ENCODE assay signal across 17 cellular contexts in the genomic region with DNA sequence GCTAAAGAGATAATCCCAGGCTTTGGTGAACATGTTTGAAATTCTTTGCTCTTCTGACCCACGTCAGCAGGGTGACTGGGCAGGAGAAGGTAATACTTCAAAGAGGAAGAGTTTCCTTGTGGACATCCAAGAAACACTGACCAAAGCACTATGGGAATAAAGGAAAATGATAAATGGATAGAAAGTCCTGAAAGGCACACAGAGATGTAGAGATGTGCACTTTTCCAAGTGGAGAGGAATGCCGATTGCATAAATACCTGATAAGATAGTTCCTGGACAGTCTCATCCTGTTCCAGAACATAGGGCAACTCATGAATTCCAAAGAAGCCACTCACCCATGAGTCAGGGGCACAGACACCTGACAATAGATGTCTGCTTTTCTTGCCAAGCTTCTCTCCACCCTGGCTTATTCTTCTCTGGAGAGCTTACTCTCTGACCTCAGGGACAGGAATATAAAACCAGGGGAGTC.
DNase-seq lines count a peak whose midpoint lies in the region; ATAC-seq, FAIRE-seq and TF ChIP-seq lines count a peak whose summit lies in the region.
"Had no signal": no experiment of that assay in that cellular context is flagged by ENCODE, and none has a peak within 500 bp of the region (broad histone marks: within the 10 kb centered on the region; RNA-seq: fewer than 3 reads in every experiment).

No MANE protein-coding gene starts in this region.

- POLR2A ChIA-PET in A549 (lab: Yijun Ruan, JAX): interaction anchor here (0.6 to 3.0 kb wide), 17 partner anchors 8 to 574 kb away, joined by 3 to 29 read pairs (median 4); a partner anchor contains a TSS

- H3K9me3 Mint-ChIP-seq in astrocyte (ENCODE audit: unreplicated experiment): peaks cover 9% of the 10 kb centered on the region
- H3K9me3 Mint-ChIP-seq: activated B cell treated with CpG ODN at 0.5 μM for 24 hours had no signal

- H3K79me2 ChIP-seq in astrocyte (ENCODE audit: insufficient read depth, low read length) (no peaks in the 10 kb centered on the region), hepatocyte (no peaks in the 10 kb centered on the region)

- H3K9me2 ChIP-seq in hepatocyte (replicated peaks; ENCODE audit: insufficient read depth): no peaks in the 10 kb centered on the region

- H3K27me3 ChIP-seq in astrocyte (ENCODE audit: insufficient read depth, low read length) (no peaks in the 10 kb centered on the region), hepatocyte (no peaks in the 10 kb centered on the region), small intestine (ENCODE audit: control insufficient read depth in 2 of 2, insufficient read depth in 2 of 2, low read length in 2 of 2) (no peaks in the 10 kb centered on the region), ovary (no peaks in the 10 kb centered on the region)

- CTCF ChIA-PET in A549 (lab: Yijun Ruan, JAX): interaction anchor here (0.8 to 5.8 kb wide), 22 partner anchors 8 to 583 kb away, joined by 3 to 78 read pairs (median 4); a partner anchor contains a TSS

- TF ChIP-seq POLR2A in A549 (IDR thresholded peaks at IDR 0.05; ENCODE audit: low read length): no peak
- TF ChIP-seq POLR2A in ovary (IDR thresholded peaks at IDR 0.05): no peak

- peak overlapping the region; percentile 66 for H3K4me2 ChIP-seq in A549
- peak overlapping the region; percentile 13 for H3K4me2 ChIP-seq in astrocyte (ENCODE audit: low read length)
- no peak overlapping the region for H3K4me2 ChIP-seq in hepatocyte

- no peaks in the 10 kb centered on the region for H3K27me3 Mint-ChIP-seq in astrocyte (ENCODE audit: low read depth, unreplicated experiment)
- H3K27me3 Mint-ChIP-seq: activated B cell treated with CpG ODN at 0.5 μM for 24 hours; activated naive CD8-positive, alpha-beta T cell had no signal

- peak overlapping the region; percentile 21 for H3K9ac ChIP-seq in astrocyte (ENCODE audit: low read length)

- peaks cover 2% of the 10 kb centered on the region for H3K36me3 Mint-ChIP-seq in astrocyte (ENCODE audit: low read depth, unreplicated experiment)
- H3K36me3 Mint-ChIP-seq: activated naive CD8-positive, alpha-beta T cell had no signal

- H3K36me3 ChIP-seq in astrocyte (ENCODE audit: insufficient read depth, low read length) (no peaks in the 10 kb centered on the region), hepatocyte (replicated peaks; ENCODE audit: insufficient read depth, low read depth) (no peaks in the 10 kb centered on the region), small intestine (ENCODE audit: control insufficient read depth in 2 of 2, insufficient read depth in 2 of 2, low read length in 2 of 2) (no peaks in the 10 kb centered on the region), ovary (no peaks in the 10 kb centered on the region)
- H3K36me3 ChIP-seq: thoracic aorta had no signal

- peak; percentile 99 for TF ChIP-seq EP300 in A549 (IDR thresholded peaks at IDR 0.05)
- no peak for TF ChIP-seq EP300 in ovary (IDR thresholded peaks at IDR 0.05)

- WGBS in A549 (ENCODE audit: missing lambda C conversion rate): 0% methylated on average over 2 of the region's 2 CpGs
- 47% methylated on average over 2 of the region's 2 CpGs for WGBS in hepatocyte (ENCODE audit: low lambda C conversion rate, missing lambda C conversion rate)
- WGBS in small intestine, 3 donors: 65 to 67% (median 66%) methylated on average over 2 of the region's 2 CpGs
- 28 to 46% (median 39%) methylated on average over 2 of the region's 2 CpGs for WGBS in ovary, 3 donors

- DNase-seq in A549 (ENCODE audit: low read depth in 1 of 2, low spot score in 1 of 2) (peak; percentile 86 to 97), LoVo (ENCODE audit: low spot score) (peak; percentile 48), astrocyte (ENCODE audit: low read depth) (peak; percentile 40), hepatocyte (ENCODE audit: low spot score) (peak; percentile 73), small intestine (no peak), NCI-H510A treated with DMSO at 0.1 percent for 48 hours (lab: John Stamatoyannopoulos, UW) (no peak), ovary (no peak)
- DNase-seq: activated B cell treated with CpG ODN at 0.5 μM for 24 hours, cerebellar nuclear complex, H7, MM.1S, NCI-H2081 treated with DMSO at 0.1 percent for 48 hours, posterior cingulate gyrus had no signal

- TF ChIP-seq CTCF in A549 (IDR thresholded peaks at IDR 0.05): no peak
- TF ChIP-seq CTCF in astrocyte (IDR thresholded peaks at IDR 0.05; ENCODE audit: insufficient read depth, low read depth, low read length): no peak
- TF ChIP-seq CTCF in hepatocyte (IDR thresholded peaks at IDR 0.05; ENCODE audit: poor library complexity): no peak
- TF ChIP-seq CTCF in ovary (IDR thresholded peaks at IDR 0.05): no peak

- no peak overlapping the region for H3K4me3 ChIP-seq in A549
- no peak overlapping the region for H3K4me3 ChIP-seq in astrocyte (ENCODE audit: insufficient read depth, low read depth, low read length)
- H3K4me3 ChIP-seq in hepatocyte: no peak overlapping the region
- H3K4me3 ChIP-seq in small intestine (ENCODE audit: low read depth in 1 of 2, low read length in 2 of 2): no peak overlapping the region
- H3K4me3 ChIP-seq in ovary: no peak overlapping the region
- H3K4me3 ChIP-seq: thoracic aorta had no signal

- peak overlapping the region; percentile 92 to 98 for H3K27ac ChIP-seq in A549
- peak overlapping the region; percentile 36 for H3K27ac ChIP-seq in astrocyte (ENCODE audit: low read depth, low read length)
- H3K27ac ChIP-seq in hepatocyte: peak overlapping the region; percentile 83
- no peak overlapping the region for H3K27ac ChIP-seq in small intestine (ENCODE audit: low read depth in 1 of 2, low read length in 1 of 2)
- H3K27ac ChIP-seq in ovary: no peak overlapping the region
- H3K27ac ChIP-seq: HL-60, thoracic aorta had no signal

- peak; percentile 49 to 85 for TF ChIP-seq RAD21 in A549 (conservative IDR thresholded peaks at IDR 0.05 in 1 of 2, IDR thresholded peaks at IDR 0.05 in 1 of 2)

- H3K9me3 ChIP-seq in A549 (peaks cover 30% of the 10 kb centered on the region), astrocyte (ENCODE audit: insufficient read depth, low read depth, low read length) (peaks cover 6% of the 10 kb centered on the region), hepatocyte (ENCODE audit: low read depth) (no peaks in the 10 kb centered on the region), small intestine (ENCODE audit: control insufficient read depth, low read depth) (no peaks in the 10 kb centered on the region), ovary (no peaks in the 10 kb centered on the region)
- H3K9me3 ChIP-seq: thoracic aorta had no signal

- peak overlapping the region; percentile 90 for H3K27ac Mint-ChIP-seq in astrocyte (ENCODE audit: unreplicated experiment)
- H3K27ac Mint-ChIP-seq: activated B cell treated with CpG ODN at 0.5 μM for 24 hours; activated naive CD8-positive, alpha-beta T cell had no signal

- FAIRE-seq in A549 (lab: Jason Lieb, UNC): peak; percentile 100
- FAIRE-seq in astrocyte (lab: Jason Lieb, UNC): no peak
- no peak for FAIRE-seq in small intestine (lab: Jason Lieb, UNC)

- H3K4me1 ChIP-seq in A549 (peaks cover 70% of the 10 kb centered on the region), astrocyte (ENCODE audit: insufficient read depth, low read length) (peaks cover 7% of the 10 kb centered on the region), hepatocyte (ENCODE audit: insufficient read depth) (peaks cover 28% of the 10 kb centered on the region), small intestine (ENCODE audit: control insufficient read depth in 2 of 2, insufficient read depth in 1 of 2, low read depth in 1 of 2, low read length in 1 of 2) (no peaks in the 10 kb centered on the region), ovary (ENCODE audit: insufficient read depth) (no peaks in the 10 kb centered on the region)

- H4K20me1 ChIP-seq in astrocyte (ENCODE audit: insufficient read depth, low read length) (no peaks in the 10 kb centered on the region), hepatocyte (ENCODE audit: insufficient read depth, poor library complexity, severe bottlenecking) (no peaks in the 10 kb centered on the region)

- H3K4me1 Mint-ChIP-seq in astrocyte (ENCODE audit: low read depth, unreplicated experiment): peaks cover 43% of the 10 kb centered on the region
- H3K4me1 Mint-ChIP-seq: activated B cell treated with CpG ODN at 0.5 μM for 24 hours had no signal

- ATAC-seq in A549 (peak; percentile 94 to 95), HG03159 (IDR thresholded peaks at IDR 0.05; ENCODE audit: unreplicated experiment) (no peak)

- peak overlapping the region; percentile 66 for H3K4me3 Mint-ChIP-seq in astrocyte (ENCODE audit: unreplicated experiment)
- H3K4me3 Mint-ChIP-seq: activated B cell treated with CpG ODN at 0.5 μM for 24 hours; activated naive CD8-positive, alpha-beta T cell had no signal

- intact Hi-C loops in ovary (cut with DNase I): no loop called here

- H2AFZ ChIP-seq in astrocyte (ENCODE audit: low read depth, low read length) (no peak overlapping the region), hepatocyte (no peak overlapping the region)

TF ChIP-seq in A549, 52 proteins besides CTCF, POLR2A, EP300 and RAD21 (continues in another document):
- TF ChIP-seq POLR2AphosphoS2 (conservative IDR thresholded peaks at IDR 0.05; ENCODE audit: low read length) (no peak), EHMT2 (IDR thresholded peaks at IDR 0.05; ENCODE audit: low read depth) (no peak), JUNB (IDR thresholded peaks at IDR 0.05) (peak; percentile 100), MAFK (IDR thresholded peaks at IDR 0.05; ENCODE audit: partially characterized antibody) (peak; percentile 86), HEYL (CRISPR knock-in tag; IDR thresholded peaks at IDR 0.05) (no peak), FOXS1 (CRISPR knock-in tag; IDR thresholded peaks at IDR 0.05) (no peak)
- TF ChIP-seq, protein P1, sequence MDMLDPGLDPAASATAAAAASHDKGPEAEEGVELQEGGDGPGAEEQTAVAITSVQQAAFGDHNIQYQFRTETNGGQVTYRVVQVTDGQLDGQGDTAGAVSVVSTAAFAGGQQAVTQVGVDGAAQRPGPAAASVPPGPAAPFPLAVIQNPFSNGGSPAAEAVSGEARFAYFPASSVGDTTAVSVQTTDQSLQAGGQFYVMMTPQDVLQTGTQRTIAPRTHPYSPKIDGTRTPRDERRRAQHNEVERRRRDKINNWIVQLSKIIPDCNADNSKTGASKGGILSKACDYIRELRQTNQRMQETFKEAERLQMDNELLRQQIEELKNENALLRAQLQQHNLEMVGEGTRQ (IDR thresholded peaks at IDR 0.05): 0 out of 2 replicates have a peak, but pooled peaks have one; percentile 10
- TF ChIP-seq, protein P2, sequence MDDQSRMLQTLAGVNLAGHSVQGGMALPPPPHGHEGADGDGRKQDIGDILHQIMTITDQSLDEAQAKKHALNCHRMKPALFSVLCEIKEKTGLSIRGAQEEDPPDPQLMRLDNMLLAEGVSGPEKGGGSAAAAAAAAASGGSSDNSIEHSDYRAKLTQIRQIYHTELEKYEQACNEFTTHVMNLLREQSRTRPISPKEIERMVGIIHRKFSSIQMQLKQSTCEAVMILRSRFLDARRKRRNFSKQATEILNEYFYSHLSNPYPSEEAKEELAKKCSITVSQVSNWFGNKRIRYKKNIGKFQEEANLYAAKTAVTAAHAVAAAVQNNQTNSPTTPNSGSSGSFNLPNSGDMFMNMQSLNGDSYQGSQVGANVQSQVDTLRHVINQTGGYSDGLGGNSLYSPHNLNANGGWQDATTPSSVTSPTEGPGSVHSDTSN (IDR thresholded peaks at IDR 0.05): peak; percentile 60; the same call in 1 of the 2 replicates

Comparison
In these comparisons a context has a peak if more than half of its experiments do, and no peak if none do; other contexts are left out.
1. DNase-seq: peak in A549 (2 of 2), LoVo (single experiment), astrocyte (single experiment) and hepatocyte (single experiment); none in small intestine (single experiment), NCI-H510A treated with DMSO at 0.1 percent for 48 hours (single experiment) and ovary (0 of 5).
2. H3K27ac ChIP-seq: peak in A549 (2 of 2), astrocyte (single experiment) and hepatocyte (single experiment); none in small intestine (0 of 2) and ovary (0 of 2).